In genomic region chr11:124376280-124376679, GRCh38 we compare ENCODE assay signal across 12 cellular contexts. TPM values are rescaled to one million over a fixed set of nuclear protein-coding genes. Genes with fewer than 3 reads are reported as not detected.
"Had no signal": no experiment of that assay in that cellular context is flagged by ENCODE, and none has a peak within 500 bp of the region (broad histone marks: within the 10 kb centered on the region; RNA-seq: fewer than 3 reads in every experiment).

No MANE protein-coding gene starts in this region.

- DNase-seq: GM23248, GOT3, H7, HFFc6, KG1 had no signal

- H3K27ac ChIP-seq: GM23248, HL-60 had no signal

- FAIRE-seq: HepG2 had no signal

- H3K9me3 ChIP-seq: HAP-1 had no signal

- H3K4me3 ChIP-seq: GM23248, HAP-1 had no signal

- H2AFZ ChIP-seq: GM23248 had no signal

- ATAC-seq: HCT116, HepG2 had no signal

- H3K9ac ChIP-seq: GM23248 had no signal

- H3K36me3 ChIP-seq: HAP-1 had no signal

- H3K4me1 ChIP-seq: HAP-1 had no signal

RNA-seq across cellular contexts. Expression of gene OR8B2, which starts 8.0 kb away (rescaled TPM):
- total RNA-seq: GM23248, H4, H7, HepG2, HFFc6, HT1080 had no signal
- polyA plus RNA-seq: GM23248, HepG2, IgD-negative memory B cell had no signal

RNA-seq across cellular contexts. Expression of gene OR8B3, which starts 22.5 kb away (rescaled TPM):
- total RNA-seq: GM23248, H4, H7, HepG2, HFFc6, HT1080 had no signal
- polyA plus RNA-seq: GM23248, HepG2, IgD-negative memory B cell had no signal

RNA-seq across cellular contexts. Expression of gene OR8B4, which starts 48.4 kb away (rescaled TPM):
- total RNA-seq: GM23248, H4, H7, HepG2, HFFc6, HT1080 had no signal
- polyA plus RNA-seq: GM23248, HepG2, IgD-negative memory B cell had no signal

RNA-seq across cellular contexts. Expression of gene OR8D2, which starts 56.3 kb away (rescaled TPM):
- total RNA-seq: GM23248, H4, H7, HepG2, HFFc6, HT1080 had no signal
- polyA plus RNA-seq: GM23248, HepG2, IgD-negative memory B cell had no signal
